Comparison of ENCODE assay signal across 12 cellular contexts in the genomic region with DNA sequence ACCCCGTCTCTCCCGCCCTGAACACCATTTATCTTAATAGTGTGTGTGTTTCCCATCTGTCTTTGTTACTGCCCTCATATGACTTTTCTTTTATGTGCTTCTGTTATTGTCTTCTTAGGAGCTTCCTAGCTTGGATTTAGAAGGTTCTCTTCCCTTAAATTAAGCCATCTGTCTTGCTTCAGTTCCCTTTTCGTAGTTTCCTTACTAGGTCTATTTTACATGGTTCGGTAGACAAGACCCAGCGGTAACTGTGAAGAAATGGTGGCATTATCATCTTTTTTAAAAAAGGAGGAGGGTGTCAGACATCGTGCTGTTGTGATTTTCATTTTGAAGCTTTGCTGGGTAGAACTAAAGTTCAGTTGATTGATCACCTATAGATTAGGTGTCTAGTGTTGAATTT. TPM values are rescaled to one million over a fixed set of nuclear protein-coding genes. Genes with fewer than 3 reads are reported as not detected.
A peak's percentile ranks its signal among the peaks of the same experiment; 100 is the strongest.
DNase-seq lines count a peak whose midpoint lies in the region; ATAC-seq, FAIRE-seq and TF ChIP-seq lines count a peak whose summit lies in the region.
"Had no signal": no experiment of that assay in that cellular context is flagged by ENCODE, and none has a peak within 500 bp of the region (broad histone marks: within the 10 kb centered on the region; RNA-seq: fewer than 3 reads in every experiment).

No MANE protein-coding gene starts in this region.

- H3K9ac ChIP-seq in keratinocyte (ENCODE audit: control insufficient read depth, extremely low read depth, insufficient read depth, low read length) = no peak overlapping the region

- peaks cover 99% of the 10 kb centered on the region for H3K4me1 ChIP-seq in CD8-positive, alpha-beta memory T cell (ENCODE audit: insufficient read depth, low read length)
- H3K4me1 ChIP-seq in keratinocyte (ENCODE audit: control insufficient read depth, extremely low read depth, insufficient read depth, low read length) (peaks cover 17% of the 10 kb centered on the region), PC-9 (replicated peaks; ENCODE audit: insufficient read depth) (no peaks in the 10 kb centered on the region)
- H3K4me1 ChIP-seq: colonic mucosa had no signal

- H3K27me3 Mint-ChIP-seq in CD8-positive, alpha-beta memory T cell = no peaks in the 10 kb centered on the region
- H3K27me3 Mint-ChIP-seq in T-helper 17 cell = no peaks in the 10 kb centered on the region

- intact Hi-C loops in PC-9 (cut with micrococcal nuclease; ENCODE audit: unreplicated experiment) = no loop called here

- H2AFZ ChIP-seq in keratinocyte (ENCODE audit: control insufficient read depth, low read length) (no peak overlapping the region), PC-9 (no peak overlapping the region)

- dilution Hi-C loops in keratinocyte (cut with MboI; ENCODE audit: extremely low pct_ligation_motif_present, low sequenced_read_pairs) = loop anchor here (25.0 kb wide), 1 partner anchor 193 kb away; no protein-coding TSS in a partner anchor

- peak; percentile 34 for ATAC-seq in GM21423 (IDR thresholded peaks at IDR 0.05; ENCODE audit: unreplicated experiment)
- no peak for ATAC-seq in T-helper 17 cell
- ATAC-seq in HG02571 (IDR thresholded peaks at IDR 0.05; ENCODE audit: unreplicated experiment) = no peak
- ATAC-seq: sciatic nerve had no signal

- H3K36me3 ChIP-seq in CD8-positive, alpha-beta memory T cell (ENCODE audit: insufficient read depth, low read length) = no peaks in the 10 kb centered on the region
- peaks cover 0 to 6% of the 10 kb centered on the region in 2 experiments for H3K36me3 ChIP-seq in keratinocyte (ENCODE audit: control insufficient read depth in 2 of 2, extremely low read depth in 1 of 2, insufficient read depth in 2 of 2, low read length in 2 of 2)
- H3K36me3 ChIP-seq in PC-9 (ENCODE audit: low read depth) = 0 out of 2 replicates have a peak, but pooled peaks cover 7% of the 10 kb centered on the region
- H3K36me3 ChIP-seq: colonic mucosa, thoracic aorta had no signal

- no peaks in the 10 kb centered on the region for H3K9me3 ChIP-seq in CD8-positive, alpha-beta memory T cell (ENCODE audit: low read length)
- H3K9me3 ChIP-seq in T-helper 17 cell (ENCODE audit: control insufficient read depth, low read length, poor library complexity, severe bottlenecking) (no peaks in the 10 kb centered on the region), keratinocyte (ENCODE audit: control insufficient read depth, low read depth, low read length) (no peaks in the 10 kb centered on the region), PC-9 (ENCODE audit: insufficient read depth, low read depth) (no peaks in the 10 kb centered on the region)
- H3K9me3 ChIP-seq: colonic mucosa, thoracic aorta had no signal

- H3K4me2 ChIP-seq in keratinocyte (ENCODE audit: control insufficient read depth, extremely low read depth, insufficient read depth, low read depth, low read length) (peak overlapping the region; percentile 3), PC-9 (no peak overlapping the region)

- peaks cover 12% of the 10 kb centered on the region for H4K20me1 ChIP-seq in keratinocyte (ENCODE audit: control insufficient read depth, extremely low read depth, insufficient read depth, low read length)
- H4K20me1 ChIP-seq in PC-9 (ENCODE audit: insufficient read depth) = no peaks in the 10 kb centered on the region

- no peaks in the 10 kb centered on the region for H3K27me3 ChIP-seq in CD8-positive, alpha-beta memory T cell (ENCODE audit: insufficient read depth, low read length, poor library complexity, severe bottlenecking)
- no peaks in the 10 kb centered on the region for H3K27me3 ChIP-seq in keratinocyte (ENCODE audit: control insufficient read depth, extremely low read depth, insufficient read depth, low read length)
- H3K27me3 ChIP-seq in PC-9 (ENCODE audit: insufficient read depth, low read depth) = no peaks in the 10 kb centered on the region
- H3K27me3 ChIP-seq: colonic mucosa had no signal

- no peak for DNase-seq in CD8-positive, alpha-beta memory T cell
- DNase-seq in T-helper 17 cell (no peak), keratinocyte (ENCODE audit: low read depth, low spot score) (no peak), cerebellar cortex (ENCODE audit: low spot score) (no peak), PC-9 (no peak), glomerular visceral epithelial cell (ENCODE audit: extremely low spot score) (no peak)
- DNase-seq: colonic mucosa, Karpas-422 had no signal

- CTCF ChIA-PET in CD8-positive, alpha-beta memory T cell (lab: Charles Lee) = interaction anchor here (0.6 to 2.0 kb wide), 5 partner anchors 9 to 78 kb away, joined by 3 to 4 read pairs (median 4); no protein-coding TSS in a partner anchor
- CTCF ChIA-PET in PC-9 (lab: Charles Lee) = no interaction called here

- H3K79me2 ChIP-seq in keratinocyte (ENCODE audit: control insufficient read depth, insufficient read depth, low read length) (peaks cover 99% of the 10 kb centered on the region), PC-9 (ENCODE audit: low read depth) (no peaks in the 10 kb centered on the region)

- POLR2A ChIA-PET in CD8-positive, alpha-beta memory T cell (lab: Charles Lee) = interaction anchor here (0.9 to 1.9 kb wide), 5 partner anchors 9 to 43 kb away, joined by 3 to 18 read pairs (median 4); no protein-coding TSS in a partner anchor
- POLR2A ChIA-PET in PC-9 (lab: Charles Lee; ENCODE audit: unreplicated experiment) = no interaction called here

- BruUV-seq in PC-9 (replicated peaks; lab: Mats Ljungman, UMichigan) = no TSS peak

- no peak for FAIRE-seq in keratinocyte (lab: Jason Lieb, UNC)

- no peaks in the 10 kb centered on the region for H3F3A ChIP-seq in PC-9 (ENCODE audit: insufficient read depth, low read depth)

- peaks cover 96 to 100% (median 100%) of the 10 kb centered on the region in 3 donors for H3K4me1 Mint-ChIP-seq in CD8-positive, alpha-beta memory T cell
- peaks cover 75% of the 10 kb centered on the region for H3K4me1 Mint-ChIP-seq in T-helper 17 cell

- no peaks in the 10 kb centered on the region for H3K9me2 ChIP-seq in PC-9 (ENCODE audit: insufficient read depth)

- H3K9me3 Mint-ChIP-seq in CD8-positive, alpha-beta memory T cell = no peaks in the 10 kb centered on the region

- peak overlapping the region; percentile 80 to 96 (median 87) for H3K27ac Mint-ChIP-seq in CD8-positive, alpha-beta memory T cell
- peak overlapping the region; percentile 99 for H3K27ac Mint-ChIP-seq in T-helper 17 cell

- H3K4me3 ChIP-seq in CD8-positive, alpha-beta memory T cell (ENCODE audit: low read length) = peak overlapping the region; percentile 3
- no peak overlapping the region for H3K4me3 ChIP-seq in keratinocyte (ENCODE audit: control insufficient read depth in 2 of 3, extremely low read depth in 1 of 3, insufficient read depth in 2 of 3, low read depth in 1 of 3, low read length in 3 of 3)
- no peak overlapping the region for H3K4me3 ChIP-seq in PC-9
- H3K4me3 ChIP-seq: colonic mucosa, thoracic aorta had no signal

- TF ChIP-seq CTCF in keratinocyte (optimal IDR thresholded peaks at IDR 0.05 in 1 of 3, IDR thresholded peaks at IDR 0.05 in 1 of 3, conservative IDR thresholded peaks at IDR 0.05 in 1 of 3; ENCODE audit: extremely low read depth in 1 of 3, insufficient read depth in 2 of 3, low read length in 3 of 3) (no peak), PC-9 (conservative IDR thresholded peaks at IDR 0.05) (no peak)

- peak overlapping the region; percentile 14 for H3K27ac ChIP-seq in CD8-positive, alpha-beta memory T cell (ENCODE audit: low read depth, low read length)
- H3K27ac ChIP-seq in keratinocyte (ENCODE audit: control insufficient read depth, insufficient read depth, low read length) (no peak overlapping the region), PC-9 (no peak overlapping the region)
- H3K27ac ChIP-seq: colonic mucosa, thoracic aorta had no signal

- peaks cover 18 to 38% (median 20%) of the 10 kb centered on the region in 3 donors for H3K36me3 Mint-ChIP-seq in CD8-positive, alpha-beta memory T cell
- peaks cover 10% of the 10 kb centered on the region for H3K36me3 Mint-ChIP-seq in T-helper 17 cell (ENCODE audit: low read depth)

- peak overlapping the region; percentile 44 to 86 (median 65) for H3K4me3 Mint-ChIP-seq in CD8-positive, alpha-beta memory T cell
- peak overlapping the region; percentile 86 for H3K4me3 Mint-ChIP-seq in T-helper 17 cell

- peaks cover 2% of the 10 kb centered on the region for H3K9me1 ChIP-seq in keratinocyte (ENCODE audit: control insufficient read depth, extremely low read depth, insufficient read depth, low read length)

RNA-seq across cellular contexts. Expression of a gene that starts 10.3 kb away (rescaled TPM):
- 10 to 100 TPM; 72.4 to 76.1 TPM for total RNA-seq in CD8-positive, alpha-beta memory T cell
- 77.9 TPM for polyA plus RNA-seq in CD8-positive, alpha-beta memory T cell
- 100 to 1,000 TPM; 114 to 151 TPM for total RNA-seq in T-helper 17 cell
- 24.2 to 54.8 TPM (median 31.4 TPM) in 3 replicates for polyA plus RNA-seq in keratinocyte
- polyA plus RNA-seq in keratinocyte (2011; ENCODE audit: low read depth) = 42.3 TPM
- polyA plus RNA-seq in keratinocyte (2011; cell fraction: cytosol; rRNA removed) = 34.1 and 49.8 TPM in 2 replicates
- 21.5 and 21.6 TPM in 2 replicates for polyA plus RNA-seq in keratinocyte (2011; cell fraction: nucleus; rRNA removed)
- polyA plus RNA-seq in keratinocyte (2012; ENCODE audit: low replicate concordance) = 20.0 and 50.3 TPM in 2 replicates
- 17.3 to 43.2 TPM (median 22.0 TPM) in 3 replicates for polyA minus RNA-seq in keratinocyte
- 32.8 TPM for polyA minus RNA-seq in keratinocyte (2011; cell fraction: cytosol; rRNA and poly(A)+ RNA removed)
- 16.5 and 19.8 TPM in 2 replicates for polyA minus RNA-seq in keratinocyte (2011; cell fraction: nucleus; rRNA and poly(A)+ RNA removed)
- 26.0 and 30.8 TPM in 2 replicates for total RNA-seq in PC-9 (2021)
